Comparison of ENCODE assay signal across 30 cellular contexts in the genomic region with DNA sequence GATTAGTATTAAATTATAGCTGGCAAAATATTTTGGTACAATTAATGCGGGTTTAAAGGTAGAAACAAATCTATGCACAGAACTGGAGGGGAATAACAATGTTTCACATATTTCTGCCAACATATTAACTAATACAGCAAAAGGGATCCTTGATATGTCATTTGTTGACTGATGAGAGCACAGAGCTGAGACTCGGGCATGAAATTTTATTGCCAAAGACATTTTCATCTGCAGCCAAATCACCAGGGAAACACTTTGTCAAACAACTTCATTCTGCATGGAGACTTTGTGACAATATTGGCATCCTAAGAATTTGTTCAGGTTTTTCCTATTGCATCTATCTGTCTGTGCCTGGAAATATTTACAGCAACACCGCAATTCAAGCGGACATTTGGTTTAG.
"Had no signal": no experiment of that assay in that cellular context is flagged by ENCODE, and none has a peak within 500 bp of the region (broad histone marks: within the 10 kb centered on the region; RNA-seq: fewer than 3 reads in every experiment).

No MANE protein-coding gene starts in this region.

- H3K27ac Mint-ChIP-seq: activated CD4-positive, alpha-beta memory T cell treated with anti-CD3 and anti-CD28 coated beads for 36 hours; activated CD4-positive, alpha-beta T cell treated with anti-CD3 and anti-CD28 coated beads for 36 hours; activated CD4-positive, alpha-beta T cell treated with anti-CD3 and anti-CD28 coated beads, Interleukin-2, amount 10 ng/mL, durations not matched to agents 24 days and 14 days; activated CD8-positive, alpha-beta memory T cell treated with anti-CD3 and anti-CD28 coated beads, Interleukin-2, amount 10 ng/mL, durations not matched to agents 7 days and 5 days; activated CD8-positive, alpha-beta T cell treated with anti-CD3 and anti-CD28 coated beads, Interleukin-2, amount 10 ng/mL, durations not matched to agents 7 days and 5 days; activated naive CD4-positive, alpha-beta T cell treated with anti-CD3 and anti-CD28 coated beads, Interleukin-2, amount 10 ng/mL, durations not matched to agents 7 days and 5 days; activated naive CD8-positive, alpha-beta T cell treated with anti-CD3 and anti-CD28 coated beads, Interleukin-2, amount 10 ng/mL, durations not matched to agents 7 days and 5 days; activated T-helper 1 cell treated with anti-CD3 and anti-CD28 coated beads, Interleukin-12 subunit alpha, Interleukin-12 subunit beta, Interleukin-2, Interleukin-4 antibody, amounts not matched to agents 30 ng/mL and 10 ng/mL and 1 ng/mL, durations not matched to agents 14 hours and 24 hours and 36 hours; effector memory CD8-positive, alpha-beta T cell had no signal

- H3K4me3 Mint-ChIP-seq: activated CD4-positive, alpha-beta memory T cell treated with anti-CD3 and anti-CD28 coated beads for 36 hours; activated CD4-positive, alpha-beta T cell treated with anti-CD3 and anti-CD28 coated beads for 36 hours; activated CD4-positive, alpha-beta T cell treated with anti-CD3 and anti-CD28 coated beads, Interleukin-2, amount 10 ng/mL, durations not matched to agents 24 days and 14 days; activated CD8-positive, alpha-beta memory T cell treated with anti-CD3 and anti-CD28 coated beads, Interleukin-2, amount 10 ng/mL, durations not matched to agents 7 days and 5 days; activated CD8-positive, alpha-beta T cell treated with anti-CD3 and anti-CD28 coated beads, Interleukin-2, amount 10 ng/mL, durations not matched to agents 7 days and 5 days; activated naive CD4-positive, alpha-beta T cell treated with anti-CD3 and anti-CD28 coated beads, Interleukin-2, amount 10 ng/mL, durations not matched to agents 7 days and 5 days; activated naive CD8-positive, alpha-beta T cell treated with anti-CD3 and anti-CD28 coated beads, Interleukin-2, amount 10 ng/mL, durations not matched to agents 7 days and 5 days; activated T-helper 1 cell treated with anti-CD3 and anti-CD28 coated beads, Interleukin-12 subunit alpha, Interleukin-12 subunit beta, Interleukin-2, Interleukin-4 antibody, amounts not matched to agents 30 ng/mL and 10 ng/mL and 1 ng/mL, durations not matched to agents 14 hours and 24 hours and 36 hours; effector memory CD8-positive, alpha-beta T cell had no signal

- H3K9me3 ChIP-seq: ascending aorta, esophagus muscularis mucosa, gastroesophageal sphincter had no signal

- ATAC-seq: activated CD4-positive, alpha-beta T cell treated with anti-CD3 and anti-CD28 coated beads for 36 hours; activated CD8-positive, alpha-beta memory T cell treated with anti-CD3 and anti-CD28 coated beads, Interleukin-2, amount 10 ng/mL, durations not matched to agents 7 days and 5 days; activated CD8-positive, alpha-beta T cell treated with anti-CD3 and anti-CD28 coated beads, Interleukin-2, amount 10 ng/mL, durations not matched to agents 7 days and 5 days; activated naive CD4-positive, alpha-beta T cell treated with anti-CD3 and anti-CD28 coated beads, Interleukin-2, amount 50 U/mL, for 72 hours; effector memory CD8-positive, alpha-beta T cell; foreskin keratinocyte; gastroesophageal sphincter had no signal

- H3K27me3 ChIP-seq: ascending aorta, brain microvascular endothelial cell, esophagus muscularis mucosa, foreskin keratinocyte, gastroesophageal sphincter had no signal

- H3K4me1 Mint-ChIP-seq: activated CD4-positive, alpha-beta T cell treated with anti-CD3 and anti-CD28 coated beads for 36 hours; activated naive CD4-positive, alpha-beta T cell treated with anti-CD3 and anti-CD28 coated beads, Interleukin-2, amount 10 ng/mL, durations not matched to agents 7 days and 5 days; activated naive CD8-positive, alpha-beta T cell treated with anti-CD3 and anti-CD28 coated beads, Interleukin-2, amount 10 ng/mL, durations not matched to agents 7 days and 5 days had no signal

- H3K9me3 Mint-ChIP-seq: activated CD4-positive, alpha-beta memory T cell treated with anti-CD3 and anti-CD28 coated beads for 36 hours; activated CD4-positive, alpha-beta T cell treated with anti-CD3 and anti-CD28 coated beads, Interleukin-2, amount 10 ng/mL, durations not matched to agents 24 days and 14 days; activated naive CD4-positive, alpha-beta T cell treated with anti-CD3 and anti-CD28 coated beads, Interleukin-2, amount 10 ng/mL, durations not matched to agents 7 days and 5 days; activated naive CD4-positive, alpha-beta T cell treated with anti-CD3 and anti-CD28 coated beads, Interleukin-2, amount 50 U/mL, for 72 hours; activated naive CD8-positive, alpha-beta T cell treated with anti-CD3 and anti-CD28 coated beads, Interleukin-2, amount 10 ng/mL, durations not matched to agents 7 days and 5 days; activated T-helper 1 cell treated with anti-CD3 and anti-CD28 coated beads, Interleukin-12 subunit alpha, Interleukin-12 subunit beta, Interleukin-2, Interleukin-4 antibody, amounts not matched to agents 30 ng/mL and 10 ng/mL and 1 ng/mL, durations not matched to agents 14 hours and 24 hours and 36 hours; effector memory CD8-positive, alpha-beta T cell had no signal

- H3K27ac ChIP-seq: ascending aorta, brain microvascular endothelial cell, esophagus muscularis mucosa, foreskin keratinocyte, gastroesophageal sphincter had no signal

- H3K4me3 ChIP-seq: ascending aorta, esophagus muscularis mucosa, gastroesophageal sphincter had no signal

- H3K27me3 Mint-ChIP-seq: activated CD4-positive, alpha-beta memory T cell treated with anti-CD3 and anti-CD28 coated beads for 36 hours; activated CD4-positive, alpha-beta T cell treated with anti-CD3 and anti-CD28 coated beads for 36 hours; activated CD4-positive, alpha-beta T cell treated with anti-CD3 and anti-CD28 coated beads, Interleukin-2, amount 10 ng/mL, durations not matched to agents 24 days and 14 days; activated CD8-positive, alpha-beta memory T cell treated with anti-CD3 and anti-CD28 coated beads, Interleukin-2, amount 10 ng/mL, durations not matched to agents 7 days and 5 days; activated naive CD4-positive, alpha-beta T cell treated with anti-CD3 and anti-CD28 coated beads, Interleukin-2, amount 10 ng/mL, durations not matched to agents 7 days and 5 days; activated naive CD8-positive, alpha-beta T cell treated with anti-CD3 and anti-CD28 coated beads, Interleukin-2, amount 10 ng/mL, durations not matched to agents 7 days and 5 days; effector memory CD8-positive, alpha-beta T cell had no signal

- FAIRE-seq: bronchial epithelial cell had no signal

- H3K36me3 Mint-ChIP-seq: activated CD8-positive, alpha-beta memory T cell treated with anti-CD3 and anti-CD28 coated beads, Interleukin-2, amount 10 ng/mL, durations not matched to agents 7 days and 5 days; activated naive CD4-positive, alpha-beta T cell treated with anti-CD3 and anti-CD28 coated beads, Interleukin-2, amount 10 ng/mL, durations not matched to agents 7 days and 5 days; activated naive CD4-positive, alpha-beta T cell treated with anti-CD3 and anti-CD28 coated beads, Interleukin-2, amount 50 U/mL, for 72 hours; activated naive CD8-positive, alpha-beta T cell treated with anti-CD3 and anti-CD28 coated beads, Interleukin-2, amount 10 ng/mL, durations not matched to agents 7 days and 5 days had no signal

- H3K36me3 ChIP-seq: brain microvascular endothelial cell, esophagus muscularis mucosa, gastroesophageal sphincter had no signal

- DNase-seq: activated CD4-positive, alpha-beta memory T cell treated with anti-CD3 and anti-CD28 coated beads for 36 hours; activated CD4-positive, alpha-beta T cell treated with anti-CD3 and anti-CD28 coated beads for 36 hours; activated CD4-positive, alpha-beta T cell treated with anti-CD3 and anti-CD28 coated beads, Interleukin-2, amount 10 ng/mL, durations not matched to agents 24 days and 14 days; activated CD4-positive, CD25-positive, alpha-beta regulatory T cell; activated CD4-positive, CD25-positive, alpha-beta regulatory T cell treated with anti-CD3 and anti-CD28 coated beads, Interleukin-2, amount 50 U/mL, for 72 hours; activated CD8-positive, alpha-beta memory T cell treated with anti-CD3 and anti-CD28 coated beads, Interleukin-2, amount 10 ng/mL, durations not matched to agents 7 days and 5 days; activated CD8-positive, alpha-beta memory T cell treated with anti-CD3 and anti-CD28 coated beads, Interleukin-2, amount 50 U/mL, for 4 hours; activated CD8-positive, alpha-beta T cell treated with anti-CD3 and anti-CD28 coated beads, Interleukin-2, amount 10 ng/mL, durations not matched to agents 7 days and 5 days; activated gamma-delta T cell; activated naive CD4-positive, alpha-beta T cell; activated naive CD4-positive, alpha-beta T cell treated with anti-CD3 and anti-CD28 coated beads, Interleukin-2, amount 10 ng/mL, durations not matched to agents 7 days and 5 days; activated naive CD8-positive, alpha-beta T cell treated with anti-CD3 and anti-CD28 coated beads, Interleukin-2, amount 10 ng/mL, durations not matched to agents 7 days and 5 days; activated T-cell treated with anti-CD3 and anti-CD28 coated beads, Interleukin-2, amount 50 U/mL, for 1 hour; activated T-cell treated with anti-CD3 and anti-CD28 coated beads, Interleukin-2, amount 50 U/mL, for 48 hours; brain microvascular endothelial cell; caudate nucleus; cortex of kidney; dermis blood vessel endothelial cell; effector CD4-positive, alpha-beta T cell; effector memory CD8-positive, alpha-beta T cell; erythroblast; foreskin keratinocyte; head of caudate nucleus; T-helper 2 cell had no signal

- H3K4me1 ChIP-seq: gastroesophageal sphincter had no signal
